20 cellular contexts compared by ENCODE assay signal in genomic region chrX:65903750-65904149, GRCh38.
DNase-seq lines count a peak whose midpoint lies in the region; ATAC-seq, FAIRE-seq and TF ChIP-seq lines count a peak whose summit lies in the region.
"Had no signal": no experiment of that assay in that cellular context is flagged by ENCODE, and none has a peak within 500 bp of the region (broad histone marks: within the 10 kb centered on the region; RNA-seq: fewer than 3 reads in every experiment).

No MANE protein-coding gene starts in this region.

- no peaks in the 10 kb centered on the region for H3K36me3 ChIP-seq in HepG2 (replicated peaks in 1 of 2; ENCODE audit: control insufficient read depth in 1 of 2, insufficient read depth in 2 of 2, low read length in 2 of 2)
- H3K36me3 ChIP-seq in right lobe of liver = no peaks in the 10 kb centered on the region
- no peaks in the 10 kb centered on the region for H3K36me3 ChIP-seq in IMR-90 (ENCODE audit: control insufficient read depth, insufficient read depth, low read length)
- H3K36me3 ChIP-seq: BLaER1 treated with 17β-estradiol and CSF1 and Interleukin-3, amounts not matched to agents 10 nM and 100 nM had no signal

- H3K4me2 ChIP-seq in HepG2 (ENCODE audit: low read depth, low read length) = no peak overlapping the region
- no peak overlapping the region for H3K4me2 ChIP-seq in IMR-90 (ENCODE audit: low read depth, low read length)
- H3K4me2 ChIP-seq: BLaER1 treated with 17β-estradiol and CSF1 and Interleukin-3, amounts not matched to agents 10 nM and 100 nM had no signal

- H3K18ac ChIP-seq in IMR-90 (ENCODE audit: low read depth, low read length) = no peak overlapping the region

- H2BK15ac ChIP-seq in IMR-90 (ENCODE audit: low read depth, low read length) = no peak overlapping the region

- no peak overlapping the region for H4K8ac ChIP-seq in IMR-90 (ENCODE audit: low read depth in 2 of 2, low read length in 2 of 2)

- CTCF ChIA-PET in HepG2 (lab: Yijun Ruan, JAX; ENCODE audit: low intra/inter-chr PET ratio, low total read pairs) (no interaction called here), IMR-90 (lab: Yijun Ruan, JAX) (no interaction called here)

- POLR2A ChIA-PET in HepG2 (lab: Yijun Ruan, JAX) (no interaction called here), IMR-90 (lab: Charles Lee; ENCODE audit: unreplicated experiment) (no interaction called here)

- no peaks in the 10 kb centered on the region for H3K9me1 ChIP-seq in IMR-90 (ENCODE audit: insufficient read depth, low read length)

- H3K9me3 ChIP-seq in HepG2 (ENCODE audit: low read length) = no peaks in the 10 kb centered on the region
- no peaks in the 10 kb centered on the region for H3K9me3 ChIP-seq in right lobe of liver
- H3K9me3 ChIP-seq in IMR-90 (ENCODE audit: control insufficient read depth, insufficient read depth, low read length) = no peaks in the 10 kb centered on the region
- H3K9me3 ChIP-seq: Caco-2 had no signal

- peaks cover 7% of the 10 kb centered on the region for H3K4me1 Mint-ChIP-seq in activated naive CD8-positive, alpha-beta T cell treated with anti-CD3 and anti-CD28 coated beads for 36 hours
- H3K4me1 Mint-ChIP-seq in natural killer cell treated with Interleukin-12 subunit alpha and Interleukin-12 subunit beta and Interleukin-15 and Interleukin-18, amount 100 ng/mL, for 72 hours (ENCODE audit: low read depth in 2 of 2) = peaks cover 13 to 21% of the 10 kb centered on the region in 2 donors
- H3K4me1 Mint-ChIP-seq: B cell had no signal

- H4K20me1 ChIP-seq in HepG2 (ENCODE audit: insufficient read depth, low read length) (no peaks in the 10 kb centered on the region), IMR-90 (ENCODE audit: insufficient read depth, low read length) (no peaks in the 10 kb centered on the region)
- H4K20me1 ChIP-seq: BLaER1 treated with 17β-estradiol and CSF1 and Interleukin-3, amounts not matched to agents 10 nM and 100 nM had no signal

- H3K27me3 ChIP-seq in HepG2 (ENCODE audit: control insufficient read depth in 1 of 2, insufficient read depth in 2 of 2, low read length in 2 of 2) = no peaks in the 10 kb centered on the region
- no peaks in the 10 kb centered on the region for H3K27me3 ChIP-seq in right lobe of liver
- H3K27me3 ChIP-seq in IMR-90 (ENCODE audit: control insufficient read depth, insufficient read depth, low read length) = peaks cover 2% of the 10 kb centered on the region; the same call in 1 of the 2 replicates

- H3K27ac ChIP-seq in HepG2 (ENCODE audit: extremely low read length, insufficient read depth, low read length) (no peak overlapping the region), right lobe of liver (no peak overlapping the region), IMR-90 (ENCODE audit: insufficient read depth, low read length) (no peak overlapping the region)
- H3K27ac ChIP-seq: BLaER1 treated with 17β-estradiol and CSF1 and Interleukin-3, amounts not matched to agents 10 nM and 100 nM; C4-2B had no signal

- BruUV-seq in HepG2 (replicated peaks; lab: Mats Ljungman, UMichigan) = no TSS peak
- no TSS peak for BruUV-seq in IMR-90 (replicated peaks; lab: Mats Ljungman, UMichigan)

- DNase-seq in HepG2 (ENCODE audit: low spot score) (no peak), right lobe of liver (no peak), IMR-90 (no peak)
- DNase-seq in activated naive CD8-positive, alpha-beta T cell treated with anti-CD3 and anti-CD28 coated beads for 36 hours = no peak
- DNase-seq in natural killer cell treated with Interleukin-12 subunit alpha and Interleukin-12 subunit beta and Interleukin-15 and Interleukin-18, amount 100 ng/mL, for 72 hours (ENCODE audit: low spot score) = no peak
- DNase-seq: 8988T; AML-193; Caco-2; Calu3; CD4-positive, alpha-beta T cell; CD8-positive, alpha-beta T cell; DMS79 treated with DMSO at 0.1 percent for 48 hours; GF-D8 had no signal

- no peak overlapping the region for H2BK120ac ChIP-seq in IMR-90 (ENCODE audit: low read depth, low read length)

- no peak overlapping the region for H2BK5ac ChIP-seq in IMR-90 (ENCODE audit: low read depth, low read length, poor library complexity, severe bottlenecking)

- H3K36me3 Mint-ChIP-seq in activated naive CD8-positive, alpha-beta T cell treated with anti-CD3 and anti-CD28 coated beads for 36 hours = no peaks in the 10 kb centered on the region
- H3K36me3 Mint-ChIP-seq in natural killer cell treated with Interleukin-12 subunit alpha and Interleukin-12 subunit beta and Interleukin-15 and Interleukin-18, amount 100 ng/mL, for 72 hours = no peaks in the 10 kb centered on the region
- H3K36me3 Mint-ChIP-seq: CD8-positive, alpha-beta T cell had no signal

- H4K91ac ChIP-seq in IMR-90 (ENCODE audit: insufficient read depth, low read depth, low read length) = no peak overlapping the region

- no peaks in the 10 kb centered on the region for H3K79me2 ChIP-seq in HepG2 (ENCODE audit: insufficient read depth, low read length)

- no peak overlapping the region for H3K4me3 Mint-ChIP-seq in activated naive CD8-positive, alpha-beta T cell treated with anti-CD3 and anti-CD28 coated beads for 36 hours
- no peak overlapping the region for H3K4me3 Mint-ChIP-seq in natural killer cell treated with Interleukin-12 subunit alpha and Interleukin-12 subunit beta and Interleukin-15 and Interleukin-18, amount 100 ng/mL, for 72 hours
- H3K4me3 Mint-ChIP-seq: B cell; CD4-positive, alpha-beta T cell; CD8-positive, alpha-beta T cell had no signal

- no peaks in the 10 kb centered on the region for H3K27me3 Mint-ChIP-seq in activated naive CD8-positive, alpha-beta T cell treated with anti-CD3 and anti-CD28 coated beads for 36 hours
- H3K27me3 Mint-ChIP-seq in natural killer cell treated with Interleukin-12 subunit alpha and Interleukin-12 subunit beta and Interleukin-15 and Interleukin-18, amount 100 ng/mL, for 72 hours = peaks cover 0 to 14% of the 10 kb centered on the region in 2 donors
- H3K27me3 Mint-ChIP-seq: B cell; CD4-positive, alpha-beta T cell had no signal

- dilution Hi-C loops in IMR-90 (cut with HindIII; ENCODE audit: low sequenced_read_pairs, unreplicated experiment) = no loop called here

- intact Hi-C loops in HepG2 (cut with micrococcal nuclease; ENCODE audit: unreplicated experiment) = no loop called here
- intact Hi-C loops in right lobe of liver (cut with DNase I) = no loop called here
- intact Hi-C loops in IMR-90 (cut with micrococcal nuclease) = no loop called here

- H3K4me1 ChIP-seq in HepG2 (ENCODE audit: insufficient read depth, low read length) (no peaks in the 10 kb centered on the region), right lobe of liver (no peaks in the 10 kb centered on the region), IMR-90 (ENCODE audit: control insufficient read depth, insufficient read depth, low read length) (no peaks in the 10 kb centered on the region)
- H3K4me1 ChIP-seq: Caco-2 had no signal

- in situ Hi-C loops in HepG2 (cut with HindIII; ENCODE audit: extremely low pct_ligation_motif_present, low pct_unique_long_range_greater_than_20kb) (no loop called here), IMR-90 (cut with MboI; ENCODE audit: low sequenced_read_pairs) (no loop called here)

- no peak overlapping the region for H2AFZ ChIP-seq in HepG2 (ENCODE audit: low read length)
- H2AFZ ChIP-seq in IMR-90 (replicated peaks; ENCODE audit: low read length, poor library complexity) = no peak overlapping the region

- no peak overlapping the region for H3K23ac ChIP-seq in IMR-90 (ENCODE audit: low read depth, low read length)

- 0% methylated on average over 1 of the region's 1 CpG for WGBS in HepG2 (ENCODE audit: low lambda C conversion rate)
- 33% methylated on average over 1 of the region's 1 CpG for WGBS in right lobe of liver (ENCODE audit: insufficient coverage, low coverage, low lambda C conversion rate, missing lambda C conversion rate)
- no CpG with 5 or more reads among the region's 1 CpG for WGBS in IMR-90 (ENCODE audit: extremely low coverage in 2 of 2, insufficient read length in 1 of 2), 2 experiments

- no peak for TF ChIP-seq RAD21 in HepG2 (CRISPR knock-in tag; IDR thresholded peaks at IDR 0.05)
- TF ChIP-seq RAD21 in IMR-90 (IDR thresholded peaks at IDR 0.05; ENCODE audit: low read length) = no peak

- no peak overlapping the region for H3K9ac ChIP-seq in HepG2 (ENCODE audit: insufficient read depth, low read depth, low read length)
- no peak overlapping the region for H3K9ac ChIP-seq in IMR-90 (ENCODE audit: low read depth, low read length)
- H3K9ac ChIP-seq: BLaER1 treated with 17β-estradiol and CSF1 and Interleukin-3, amounts not matched to agents 10 nM and 100 nM had no signal

- H2BK20ac ChIP-seq in IMR-90 (ENCODE audit: low read depth, low read length) = no peak overlapping the region

- H3K27ac Mint-ChIP-seq in activated naive CD8-positive, alpha-beta T cell treated with anti-CD3 and anti-CD28 coated beads for 36 hours = no peak overlapping the region
- no peak overlapping the region for H3K27ac Mint-ChIP-seq in natural killer cell treated with Interleukin-12 subunit alpha and Interleukin-12 subunit beta and Interleukin-15 and Interleukin-18, amount 100 ng/mL, for 72 hours
- H3K27ac Mint-ChIP-seq: B cell; CD4-positive, alpha-beta T cell; CD8-positive, alpha-beta T cell had no signal

- no peaks in the 10 kb centered on the region for H3K79me1 ChIP-seq in IMR-90 (ENCODE audit: low read depth in 1 of 2, low read length in 2 of 2)

- TF ChIP-seq CTCF in HepG2 (CRISPR knock-in tag; IDR thresholded peaks at IDR 0.05) (no peak), right lobe of liver (IDR thresholded peaks at IDR 0.05) (no peak), IMR-90 (conservative IDR thresholded peaks at IDR 0.05; ENCODE audit: low read depth, low read length) (no peak)

- H3K9me3 Mint-ChIP-seq in activated naive CD8-positive, alpha-beta T cell treated with anti-CD3 and anti-CD28 coated beads for 36 hours = peaks cover 2% of the 10 kb centered on the region
- H3K9me3 Mint-ChIP-seq in natural killer cell treated with Interleukin-12 subunit alpha and Interleukin-12 subunit beta and Interleukin-15 and Interleukin-18, amount 100 ng/mL, for 72 hours = no peaks in the 10 kb centered on the region
- H3K9me3 Mint-ChIP-seq: CD4-positive, alpha-beta T cell; CD8-positive, alpha-beta T cell had no signal

- no peak for TF ChIP-seq EP300 in HepG2 (IDR thresholded peaks at IDR 0.05; ENCODE audit: low read depth in 2 of 2, low read length in 2 of 2)
- TF ChIP-seq EP300 in HepG2 (CRISPR knock-in tag; IDR thresholded peaks at IDR 0.05; ENCODE audit: borderline replicate concordance) = no peak

- no peak for ATAC-seq in HepG2
- no peak for ATAC-seq in right lobe of liver
- ATAC-seq in IMR-90 (ENCODE audit: low read depth) = no peak
- no peak for ATAC-seq in natural killer cell treated with Interleukin-12 subunit alpha and Interleukin-12 subunit beta and Interleukin-15 and Interleukin-18, amount 100 ng/mL, for 72 hours
- ATAC-seq: CD8-positive, alpha-beta T cell had no signal

- H2AK5ac ChIP-seq in IMR-90 (ENCODE audit: low read depth, low read length) = no peak overlapping the region

- no peak overlapping the region for H4K5ac ChIP-seq in IMR-90 (ENCODE audit: low read depth, low read length)

- no peak overlapping the region for H3K4me3 ChIP-seq in HepG2 (replicated peaks in 1 of 3; ENCODE audit: insufficient read depth in 1 of 3, low read depth in 2 of 3, low read length in 3 of 3)
- no peak overlapping the region for H3K4me3 ChIP-seq in right lobe of liver
- no peak overlapping the region for H3K4me3 ChIP-seq in IMR-90 (ENCODE audit: insufficient read depth, low read depth, low read length)
- H3K4me3 ChIP-seq: BLaER1 treated with 17β-estradiol and CSF1 and Interleukin-3, amounts not matched to agents 10 nM and 100 nM had no signal

- no peak overlapping the region for H3K4ac ChIP-seq in IMR-90 (ENCODE audit: low read depth, low read length)

- TF ChIP-seq POLR2A in HepG2 (IDR thresholded peaks at IDR 0.05; ENCODE audit: insufficient read depth in 1 of 2, low read depth in 2 of 2, low read length in 2 of 2) (no peak), right lobe of liver (IDR thresholded peaks at IDR 0.05) (no peak), IMR-90 (IDR thresholded peaks at IDR 0.05; ENCODE audit: low read depth, low read length) (no peak)

- FAIRE-seq in HepG2 (lab: Jason Lieb, UNC) = no peak
- FAIRE-seq: A204.1, D721Med, G401.6, GM12891 had no signal

- H3K14ac ChIP-seq in IMR-90 (replicated peaks; ENCODE audit: low read depth, low read length) = no peak overlapping the region

- no peak overlapping the region for H3K56ac ChIP-seq in IMR-90 (ENCODE audit: extremely low read depth, insufficient read depth, low read length)

- no peak overlapping the region for H2AK9ac ChIP-seq in IMR-90 (replicated peaks; ENCODE audit: low read depth, low read length, poor library complexity)
